In the genomic region with DNA sequence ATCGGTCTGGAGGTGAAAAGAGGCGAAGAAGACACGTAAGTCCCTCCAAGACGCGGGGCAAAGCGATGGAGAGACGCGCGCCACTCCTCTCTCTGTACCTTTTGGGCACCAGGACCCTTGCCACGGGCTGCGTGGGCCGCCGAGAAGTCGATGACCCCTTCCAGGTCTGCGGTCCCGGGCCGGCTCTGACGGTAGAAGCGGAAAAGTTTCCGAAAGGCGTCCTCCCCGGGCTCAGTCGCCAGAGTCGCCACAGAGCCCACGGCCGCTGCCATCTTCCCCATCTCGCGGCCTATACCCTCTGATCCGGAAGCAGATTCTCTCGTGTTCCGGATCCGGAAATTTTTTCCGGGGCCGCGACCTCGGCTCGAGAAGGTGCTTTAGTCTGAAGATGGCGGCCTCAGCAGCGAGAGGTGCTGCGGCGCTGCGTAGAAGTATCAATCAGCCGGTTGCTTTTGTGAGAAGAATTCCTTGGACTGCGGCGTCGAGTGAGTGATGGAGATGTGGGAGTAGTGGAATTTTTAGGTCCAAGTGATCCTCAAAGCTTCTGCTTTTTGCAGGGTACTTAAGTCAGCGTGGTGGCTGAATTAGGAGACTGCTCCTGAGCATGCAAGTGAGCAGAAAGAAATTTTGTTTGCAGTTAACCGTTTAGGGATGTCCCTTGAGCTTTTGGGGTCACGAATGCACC, we compare ENCODE assay signal across 9 cellular contexts. TPM values are rescaled to one million over a fixed set of nuclear protein-coding genes. Genes with fewer than 3 reads are reported as not detected.
DNase-seq lines count a peak whose midpoint lies in the region; ATAC-seq, FAIRE-seq and TF ChIP-seq lines count a peak whose summit lies in the region.
"Had no signal": no experiment of that assay in that cellular context is flagged by ENCODE, and none has a peak within 500 bp of the region (broad histone marks: within the 10 kb centered on the region; RNA-seq: fewer than 3 reads in every experiment).

A gene with protein sequence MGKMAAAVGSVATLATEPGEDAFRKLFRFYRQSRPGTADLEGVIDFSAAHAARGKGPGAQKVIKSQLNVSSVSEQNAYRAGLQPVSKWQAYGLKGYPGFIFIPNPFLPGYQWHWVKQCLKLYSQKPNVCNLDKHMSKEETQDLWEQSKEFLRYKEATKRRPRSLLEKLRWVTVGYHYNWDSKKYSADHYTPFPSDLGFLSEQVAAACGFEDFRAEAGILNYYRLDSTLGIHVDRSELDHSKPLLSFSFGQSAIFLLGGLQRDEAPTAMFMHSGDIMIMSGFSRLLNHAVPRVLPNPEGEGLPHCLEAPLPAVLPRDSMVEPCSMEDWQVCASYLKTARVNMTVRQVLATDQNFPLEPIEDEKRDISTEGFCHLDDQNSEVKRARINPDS (minus strand): TSS at position 300 of the 685 bp plus-strand sequence. CDS start 19 bp downstream, at position 281.
A gene (plus strand): TSS at position 380 of the 685 bp plus-strand sequence. CDS start 9 bp downstream, at position 389.

- no peak for FAIRE-seq in kidney (lab: Jason Lieb, UNC)
- FAIRE-seq: TTC549 had no signal

- H3K36me3 ChIP-seq in kidney (ENCODE audit: control insufficient read depth in 1 of 2, insufficient read depth in 2 of 2, low read length in 2 of 2) = peaks cover 17 to 19% of the 10 kb centered on the region in 2 donors

- peak within 1 kb of the TSS; percentile 97 to 98 for H3K4me3 ChIP-seq in kidney (ENCODE audit: low read length in 2 of 2)

- intact Hi-C loops in kidney (cut with DNase I) = no loop called here

- ATAC-seq in GM19035 (IDR thresholded peaks at IDR 0.05; ENCODE audit: unreplicated experiment) = peak; percentile 97
- peak; percentile 98 for ATAC-seq in HG03342 (IDR thresholded peaks at IDR 0.05; ENCODE audit: unreplicated experiment)
- peak; percentile 97 to 99 for ATAC-seq in activated CD4-positive, CD25-positive, alpha-beta regulatory T cell treated with anti-CD3 and anti-CD28 coated beads, Interleukin-2, amount 50 U/mL, for 24 hours

- H3K4me1 ChIP-seq in kidney (ENCODE audit: control insufficient read depth in 1 of 2, insufficient read depth in 1 of 2, low read depth in 1 of 2, low read length in 2 of 2) = peaks cover 8 to 23% of the 10 kb centered on the region in 2 donors

- peak within 1 kb of the TSS; percentile 21 to 34 for H3K27ac ChIP-seq in kidney (ENCODE audit: low read depth in 2 of 2, low read length in 2 of 2)

- TF ChIP-seq CTCF in kidney (IDR thresholded peaks at IDR 0.05; ENCODE audit: borderline replicate concordance, extremely low read depth, insufficient read depth) = no peak

- peak within 1 kb of the TSS; percentile 44 to 89 for H3K9ac ChIP-seq in kidney (ENCODE audit: low read length in 2 of 2)

- DNase-seq in AG20443 (ENCODE audit: low spot score) = peak; percentile 95
- DNase-seq in NCI-H345 treated with DMSO at 0.1 percent for 48 hours (lab: John Stamatoyannopoulos, UW; ENCODE audit: unreplicated experiment) = peak; percentile 89
- DNase-seq in cerebellar nuclear complex (lab: John Stamatoyannopoulos, UW) = peak; percentile 18 to 47
- peak; percentile 93 for DNase-seq in kidney
- DNase-seq in stimulated activated CD4-positive, alpha-beta T cell treated with anti-CD3 and anti-CD28 coated beads, Interleukin-15, amount 100 ng/mL, for 24 hours = peak; percentile 90

- H3K9me3 ChIP-seq in kidney (ENCODE audit: control insufficient read depth in 1 of 2, low read length in 2 of 2) = no peaks in the 10 kb centered on the region

RNA-seq across cellular contexts. Expression of the first gene that starts in this region (rescaled TPM):
- 10.5 TPM for total RNA-seq in kidney
- 11.5 TPM for polyA plus RNA-seq in kidney (ENCODE audit: insufficient read depth, low read depth, low replicate concordance)

RNA-seq across cellular contexts. Expression of the second gene that starts in this region (rescaled TPM):
- total RNA-seq in kidney = 91.6 TPM
- 418 TPM for polyA plus RNA-seq in kidney (ENCODE audit: insufficient read depth, low read depth, low replicate concordance)

Comparison
In these comparisons a context has a peak if more than half of its experiments do, and no peak if none do; other contexts are left out.
1. Peak in every context shown above with its lines: DNase-seq, ATAC-seq, H3K4me3 ChIP-seq and H3K27ac ChIP-seq.
2. DNase-seq: peak in every context shown above with its lines; median percentile 95 in AG20443; 93 in kidney; 90 in stimulated activated CD4-positive, alpha-beta T cell treated with anti-CD3 and anti-CD28 coated beads, Interleukin-15, amount 100 ng/mL, for 24 hours; 89 in NCI-H345 treated with DMSO at 0.1 percent for 48 hours; 32 in cerebellar nuclear complex.